In the genomic region with DNA sequence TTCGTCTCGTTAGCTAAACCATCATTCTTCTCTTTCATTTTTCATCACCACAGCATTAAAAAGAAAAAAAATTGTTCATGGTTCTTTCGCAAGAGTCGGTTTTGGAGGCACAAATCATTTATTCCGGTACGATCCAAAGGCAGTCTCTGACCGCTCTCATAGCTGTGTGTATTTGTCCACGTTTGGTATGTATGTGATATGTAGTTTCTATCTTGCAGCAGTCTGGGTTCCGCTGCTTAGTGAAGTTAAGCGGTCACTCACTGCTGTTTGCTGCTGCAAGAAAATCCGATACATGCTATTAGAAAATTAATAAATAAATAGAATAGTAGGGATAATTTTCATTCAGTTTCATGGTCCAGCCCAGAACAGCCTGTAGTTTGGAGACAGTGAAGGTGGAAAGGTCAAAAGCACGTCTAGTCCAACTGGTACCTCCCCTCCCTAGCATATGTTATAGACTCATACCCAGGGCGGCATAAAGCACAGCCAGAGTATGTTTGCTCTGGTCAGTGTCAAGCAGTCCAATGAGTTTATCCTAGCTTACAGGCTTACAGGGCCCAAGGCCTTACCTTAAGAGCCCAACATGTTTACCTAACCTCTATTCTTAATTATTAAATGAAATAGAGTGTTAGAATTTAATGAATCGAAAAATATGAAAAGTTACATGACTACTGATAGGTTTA, we compare ENCODE assay signal across 14 cellular contexts. TPM values are rescaled to one million over a fixed set of nuclear protein-coding genes. Genes with fewer than 3 reads are reported as not detected.
DNase-seq lines count a peak whose midpoint lies in the region; ATAC-seq and TF ChIP-seq lines count a peak whose summit lies in the region.
"Had no signal": no experiment of that assay in that cellular context is flagged by ENCODE, and none has a peak within 500 bp of the region (broad histone marks: within the 10 kb centered on the region; RNA-seq: fewer than 3 reads in every experiment).

No MANE protein-coding gene starts in this region.

- H3K9me2 ChIP-seq in GM23248 (ENCODE audit: insufficient read depth), result no peaks in the 10 kb centered on the region

- H3K4me3 ChIP-seq in GM23248, result peak overlapping the region; percentile 90
- H3K4me3 ChIP-seq in NT2/D1 (ENCODE audit: insufficient read length, low read depth), result peak overlapping the region; percentile 58
- peak overlapping the region; percentile 61 for H3K4me3 ChIP-seq in fibroblast of villous mesenchyme (ENCODE audit: low read depth, low read length)

- H3K4me2 ChIP-seq in GM23248 (ENCODE audit: unreplicated experiment), result peak overlapping the region; percentile 84

- H2AFZ ChIP-seq in GM23248, result no peak overlapping the region

- H3K79me2 ChIP-seq in GM23248 (ENCODE audit: insufficient read depth), result peaks cover 85% of the 10 kb centered on the region

- in situ Hi-C loops in GM23248 (cut with MboI), result no loop called here

- peaks cover 17% of the 10 kb centered on the region; the same call in 1 of the 2 replicates for H3F3A ChIP-seq in GM23248 (ENCODE audit: insufficient read depth)

- TF ChIP-seq CTCF in fibroblast of villous mesenchyme (IDR thresholded peaks at IDR 0.05; ENCODE audit: insufficient read depth, low read depth, low read length), result no peak

- H3K36me3 ChIP-seq in GM23248 (ENCODE audit: low read depth), result peaks cover 3% of the 10 kb centered on the region; the same call in 1 of the 2 replicates
- no peaks in the 10 kb centered on the region for H3K36me3 ChIP-seq in NT2/D1 (ENCODE audit: insufficient read depth, insufficient read length, low read length)
- H3K36me3 ChIP-seq: esophagus squamous epithelium, suprapubic skin had no signal

- ATAC-seq in HG03442 (IDR thresholded peaks at IDR 0.05; ENCODE audit: unreplicated experiment) (no peak), HG02870 (IDR thresholded peaks at IDR 0.05; ENCODE audit: unreplicated experiment) (no peak)

- DNase-seq in GM23248, result peak; percentile 32
- DNase-seq in NT2/D1 (ENCODE audit: low read depth, low spot score), result no peak
- DNase-seq in fibroblast of villous mesenchyme (ENCODE audit: low read depth), result no peak
- peak; percentile 42 for DNase-seq in retina
- no peak for DNase-seq in NCI-H2107 treated with DMSO at 0.1 percent for 48 hours (lab: John Stamatoyannopoulos, UW; ENCODE audit: unreplicated experiment)
- no peak for DNase-seq in occipital lobe (lab: John Stamatoyannopoulos, UW)
- DNase-seq: activated naive CD8-positive, alpha-beta T cell treated with anti-CD3 and anti-CD28 coated beads for 36 hours; esophagus squamous epithelium; immature natural killer cell; NCI-H526 had no signal

- H4K20me1 ChIP-seq in GM23248 (ENCODE audit: insufficient read depth), result no peaks in the 10 kb centered on the region

- no peaks in the 10 kb centered on the region for H3K27me3 ChIP-seq in GM23248 (replicated peaks; ENCODE audit: insufficient read depth)
- peaks cover 46% of the 10 kb centered on the region for H3K27me3 ChIP-seq in NT2/D1 (ENCODE audit: insufficient read depth, insufficient read length)

- H3K4me1 ChIP-seq in GM23248 (ENCODE audit: insufficient read depth) (peaks cover 52% of the 10 kb centered on the region), NT2/D1 (ENCODE audit: insufficient read depth, insufficient read length) (no peaks in the 10 kb centered on the region)

- H3K9ac ChIP-seq in GM23248 (peak overlapping the region; percentile 75; the same call in 1 of the 2 replicates), NT2/D1 (ENCODE audit: insufficient read length, low read depth) (no peak overlapping the region)

- no peaks in the 10 kb centered on the region for H3K9me3 ChIP-seq in GM23248 (ENCODE audit: low read depth)
- H3K9me3 ChIP-seq in NT2/D1 (ENCODE audit: insufficient read depth, low read length), result no peaks in the 10 kb centered on the region
- H3K9me3 ChIP-seq: esophagus squamous epithelium, suprapubic skin had no signal

- H3K27ac ChIP-seq in GM23248, result no peak overlapping the region
- H3K27ac ChIP-seq: esophagus squamous epithelium, suprapubic skin had no signal

- 91 to 92% methylated on average over 14 of the region's 14 CpGs for WGBS in GM23248 (ENCODE audit: low coverage in 1 of 2, low lambda C conversion rate in 2 of 2, missing lambda C conversion rate in 2 of 2), 2 experiments

RNA-seq across cellular contexts. Expression of a gene that starts 2.5 kb away (rescaled TPM):
- 114 and 141 TPM in 2 replicates for total RNA-seq in GM23248 (2014; rRNA removed; shearing (Covaris generic))
- polyA plus RNA-seq in GM23248 (2016; fragmentation: Nextera tagmentation; extraction: Ambion mirVana), result 72.8 and 78.2 TPM in 2 replicates
- total RNA-seq in fibroblast of villous mesenchyme (19.0 and 35.0 TPM in 2 replicates), occipital lobe (61.1 TPM)
- total RNA-seq: activated naive CD8-positive, alpha-beta T cell treated with anti-CD3 and anti-CD28 coated beads for 36 hours had no signal
- polyA plus RNA-seq: IgD-negative memory B cell, immature natural killer cell had no signal

Comparison
In these comparisons a context has a peak if more than half of its experiments do, and no peak if none do; other contexts are left out.
1. DNase-seq: peak in GM23248 (single experiment) and retina (single experiment); none in NT2/D1 (single experiment), fibroblast of villous mesenchyme (single experiment), NCI-H2107 treated with DMSO at 0.1 percent for 48 hours (single experiment) and occipital lobe (single experiment).
2. Peak in every context shown above with its lines, with median percentiles within 50 percentile points of each other: H3K4me3 ChIP-seq.